15 cellular contexts compared by ENCODE assay signal in genomic region chr1:211920141-211920572, GRCh38.
DNase-seq lines count a peak whose midpoint lies in the region; ATAC-seq, FAIRE-seq and TF ChIP-seq lines count a peak whose summit lies in the region.
"Had no signal": no experiment of that assay in that cellular context is flagged by ENCODE, and none has a peak within 500 bp of the region (broad histone marks: within the 10 kb centered on the region; RNA-seq: fewer than 3 reads in every experiment).

No MANE protein-coding gene starts in this region.

- no peak for FAIRE-seq in kidney (lab: Jason Lieb, UNC)
- FAIRE-seq: keratinocyte had no signal

- no peak overlapping the region for H3K4me3 ChIP-seq in lower lobe of right lung
- no peak overlapping the region for H3K4me3 ChIP-seq in kidney (ENCODE audit: low read length in 2 of 2)
- H3K4me3 ChIP-seq: spleen had no signal

- intact Hi-C loops in lower lobe of right lung (cut with DNase I) (no loop called here), kidney (cut with DNase I) (no loop called here)

- H3K27ac ChIP-seq in 22Rv1 (peak overlapping the region; percentile 85), lower lobe of right lung (no peak overlapping the region), kidney (ENCODE audit: low read depth in 2 of 2, low read length in 2 of 2) (no peak overlapping the region)
- H3K27ac ChIP-seq: spleen had no signal

- H3K9me3 ChIP-seq in lower lobe of right lung (no peaks in the 10 kb centered on the region), kidney (ENCODE audit: control insufficient read depth in 1 of 2, low read length in 2 of 2) (no peaks in the 10 kb centered on the region)
- H3K9me3 ChIP-seq: spleen had no signal

- H3K4me1 ChIP-seq in lower lobe of right lung (peaks cover 14% of the 10 kb centered on the region), kidney (ENCODE audit: control insufficient read depth in 1 of 2, insufficient read depth in 1 of 2, low read depth in 1 of 2, low read length in 2 of 2) (peaks cover 4 to 7% of the 10 kb centered on the region in 2 donors)

- no peak for TF ChIP-seq CTCF in 22Rv1 (IDR thresholded peaks at IDR 0.05)
- TF ChIP-seq CTCF in lower lobe of right lung (IDR thresholded peaks at IDR 0.05), result no peak
- TF ChIP-seq CTCF in kidney (IDR thresholded peaks at IDR 0.05; ENCODE audit: borderline replicate concordance, extremely low read depth, insufficient read depth), result no peak

- H3K36me3 ChIP-seq in lower lobe of right lung, result no peaks in the 10 kb centered on the region
- no peaks in the 10 kb centered on the region for H3K36me3 ChIP-seq in kidney (ENCODE audit: control insufficient read depth in 1 of 2, insufficient read depth in 2 of 2, low read length in 2 of 2)
- H3K36me3 ChIP-seq: spleen had no signal

- H3K9ac ChIP-seq in kidney (ENCODE audit: low read length in 2 of 2), result no peak overlapping the region

- no peaks in the 10 kb centered on the region for H3K27me3 ChIP-seq in lower lobe of right lung (ENCODE audit: low read depth)
- H3K27me3 ChIP-seq: spleen had no signal

- peak; percentile 81 to 84 for ATAC-seq in lower lobe of right lung
- no peak for ATAC-seq in GM19035 (IDR thresholded peaks at IDR 0.05; ENCODE audit: unreplicated experiment)
- ATAC-seq in GM19395 (IDR thresholded peaks at IDR 0.05; ENCODE audit: unreplicated experiment), result no peak
- ATAC-seq: stimulated activated memory B cell treated with anti-CD40 and anti-IgM and Interleukin-4, amounts not matched to agents 10 μg/mL and 1 μg/mL and 100 μg/mL, for 72 hours had no signal

- DNase-seq in LoVo (ENCODE audit: low spot score), result peak; percentile 57
- peak; percentile 45 for DNase-seq in cerebellar cortex (ENCODE audit: low spot score)
- no peak for DNase-seq in lower lobe of right lung
- DNase-seq in kidney, result no peak
- DNase-seq in NCI-H128 (lab: John Stamatoyannopoulos, UW; ENCODE audit: unreplicated experiment), result no peak
- DNase-seq: activated T-cell treated with anti-CD3 and anti-CD28 coated beads for 4 hours; CD4-positive, alpha-beta T cell; GOT3; NCI-H1694; spleen had no signal

Comparison
In these comparisons a context has a peak if more than half of its experiments do, and no peak if none do; other contexts are left out.
1. DNase-seq: peak in LoVo (single experiment) and cerebellar cortex (single experiment); none in lower lobe of right lung (single experiment), kidney (single experiment) and NCI-H128 (single experiment).
2. ATAC-seq: peak in lower lobe of right lung (2 of 2); none in GM19035 (single experiment) and GM19395 (single experiment).